24 cellular contexts compared by ENCODE assay signal in the genomic region with DNA sequence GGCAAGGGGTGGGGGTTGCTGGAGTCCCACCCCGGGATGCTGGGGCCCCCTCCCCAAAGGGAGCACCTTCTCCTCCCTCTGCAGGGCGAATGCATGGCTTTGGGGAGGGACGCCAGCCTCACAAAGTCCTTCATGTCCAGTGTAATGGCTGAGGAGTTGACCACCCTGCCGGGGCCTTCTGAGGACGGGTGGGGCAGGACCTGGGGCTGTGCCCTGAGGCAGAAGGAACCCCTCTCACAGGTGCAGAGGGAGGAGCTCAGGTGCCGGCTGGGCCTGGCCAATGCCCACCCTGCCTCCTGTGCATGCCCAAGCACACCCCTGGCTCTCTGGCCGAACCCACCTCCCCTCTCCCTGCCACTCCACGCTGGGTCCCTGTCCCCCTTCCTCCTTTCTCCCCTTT.
"Had no signal": no experiment of that assay in that cellular context is flagged by ENCODE, and none has a peak within 500 bp of the region (broad histone marks: within the 10 kb centered on the region; RNA-seq: fewer than 3 reads in every experiment).

No MANE protein-coding gene starts in this region.

- DNase-seq: islet precursor cell; lower lobe of right lung; mammary epithelial cell; midbrain; mucosa of descending colon; naive thymus-derived CD4-positive, alpha-beta T cell; nucleus accumbens; right lobe of liver; stimulated activated CD4-positive, alpha-beta T cell treated with anti-CD3 and anti-CD28 coated beads, Interleukin-1b, Interleukin-23, amount 100 ng/mL, for 48 hours; stimulated activated CD4-positive, alpha-beta T cell treated with anti-CD3 and anti-CD28 coated beads, Interleukin-2, amount 100 ng/mL, for 48 hours; stimulated activated CD4-positive, alpha-beta T cell treated with anti-CD3 and anti-CD28 coated beads, Interleukin-4, amount 100 ng/mL, for 4 hours; stimulated activated CD8-positive, alpha-beta memory T cell treated with anti-CD3 and anti-CD28 coated beads, Interleukin-4, amount 100 ng/mL, for 48 hours; stimulated activated naive CD4-positive, alpha-beta T cell treated with Interleukin-2 at 50 U/mL for 16 hours; stimulated activated naive CD8-positive, alpha-beta T cell treated with anti-CD3 and anti-CD28 coated beads, Interleukin-15, amount 100 ng/mL, for 72 hours; substantia nigra; uterus had no signal

- H3K27ac Mint-ChIP-seq: naive thymus-derived CD4-positive, alpha-beta T cell; natural killer cell treated with Interleukin-12 subunit alpha and Interleukin-12 subunit beta and Interleukin-15 and Interleukin-18, amount 100 ng/mL, for 72 hours; stimulated activated memory B cell treated with anti-CD40 and anti-IgM and Interleukin-4, amounts not matched to agents 10 μg/mL and 1 μg/mL and 100 μg/mL, for 72 hours; type B pancreatic cell had no signal

- H3K27me3 ChIP-seq: right lobe of liver, tibial nerve, uterus had no signal

- H2AFZ ChIP-seq: parathyroid adenoma had no signal

- H3K36me3 ChIP-seq: lower lobe of right lung, right lobe of liver, tibial nerve, uterus had no signal

- ATAC-seq: left lobe of liver; lower lobe of right lung; mucosa of descending colon; naive thymus-derived CD4-positive, alpha-beta T cell; natural killer cell treated with Interleukin-12 subunit alpha and Interleukin-12 subunit beta and Interleukin-15 and Interleukin-18, amount 100 ng/mL, for 72 hours; psoas muscle; right lobe of liver; stimulated activated memory B cell treated with anti-CD40 and anti-IgM and Interleukin-4, amounts not matched to agents 10 μg/mL and 1 μg/mL and 100 μg/mL, for 72 hours; stimulated activated naive CD8-positive, alpha-beta T cell treated with anti-CD3 and anti-CD28 coated beads, Interleukin-15, amount 100 ng/mL, for 72 hours had no signal

- H3K27ac ChIP-seq: lower lobe of right lung, parathyroid adenoma, psoas muscle, uterus had no signal

- H3K4me3 ChIP-seq: lower lobe of right lung, mucosa of descending colon, psoas muscle, right lobe of liver, smooth muscle cell, tibial nerve, uterus had no signal

- H3K79me2 ChIP-seq: parathyroid adenoma had no signal

- H3K9me3 Mint-ChIP-seq: naive thymus-derived CD4-positive, alpha-beta T cell; natural killer cell treated with Interleukin-12 subunit alpha and Interleukin-12 subunit beta and Interleukin-15 and Interleukin-18, amount 100 ng/mL, for 72 hours; stimulated activated memory B cell treated with anti-CD40 and anti-IgM and Interleukin-4, amounts not matched to agents 10 μg/mL and 1 μg/mL and 100 μg/mL, for 72 hours; stimulated activated naive CD8-positive, alpha-beta T cell treated with anti-CD3 and anti-CD28 coated beads, Interleukin-15, amount 100 ng/mL, for 72 hours; type B pancreatic cell had no signal

- H3K36me3 Mint-ChIP-seq: naive thymus-derived CD4-positive, alpha-beta T cell; natural killer cell treated with Interleukin-12 subunit alpha and Interleukin-12 subunit beta and Interleukin-15 and Interleukin-18, amount 100 ng/mL, for 72 hours; stimulated activated memory B cell treated with anti-CD40 and anti-IgM and Interleukin-4, amounts not matched to agents 10 μg/mL and 1 μg/mL and 100 μg/mL, for 72 hours; type B pancreatic cell had no signal

- H3K27me3 Mint-ChIP-seq: stimulated activated naive CD8-positive, alpha-beta T cell treated with anti-CD3 and anti-CD28 coated beads, Interleukin-15, amount 100 ng/mL, for 72 hours had no signal

- H3K4me1 Mint-ChIP-seq: stimulated activated memory B cell treated with anti-CD40 and anti-IgM and Interleukin-4, amounts not matched to agents 10 μg/mL and 1 μg/mL and 100 μg/mL, for 72 hours; stimulated activated naive CD8-positive, alpha-beta T cell treated with anti-CD3 and anti-CD28 coated beads, Interleukin-15, amount 100 ng/mL, for 72 hours had no signal

- H3K4me3 Mint-ChIP-seq: naive thymus-derived CD4-positive, alpha-beta T cell; natural killer cell treated with Interleukin-12 subunit alpha and Interleukin-12 subunit beta and Interleukin-15 and Interleukin-18, amount 100 ng/mL, for 72 hours; stimulated activated memory B cell treated with anti-CD40 and anti-IgM and Interleukin-4, amounts not matched to agents 10 μg/mL and 1 μg/mL and 100 μg/mL, for 72 hours; stimulated activated naive CD8-positive, alpha-beta T cell treated with anti-CD3 and anti-CD28 coated beads, Interleukin-15, amount 100 ng/mL, for 72 hours; type B pancreatic cell had no signal

- H3K9ac ChIP-seq: parathyroid adenoma had no signal

- H3K9me3 ChIP-seq: lower lobe of right lung, mucosa of descending colon, psoas muscle, right lobe of liver, tibial nerve, uterus had no signal
